In genomic region chr19:38669532-38669931, GRCh38 we compare ENCODE assay signal across 9 cellular contexts. TPM values are rescaled to one million over a fixed set of nuclear protein-coding genes. Genes with fewer than 3 reads are reported as not detected.
DNase-seq lines count a peak whose midpoint lies in the region; ATAC-seq and TF ChIP-seq lines count a peak whose summit lies in the region.
"Had no signal": no experiment of that assay in that cellular context is flagged by ENCODE, and none has a peak within 500 bp of the region (broad histone marks: within the 10 kb centered on the region; RNA-seq: fewer than 3 reads in every experiment).

No MANE protein-coding gene starts in this region.

- H3K4me3 ChIP-seq in Jurkat, Clone E6-1 (ENCODE audit: low read length): peak overlapping the region; percentile 28
- H3K4me3 ChIP-seq in hepatocyte: no peak overlapping the region

- no peak overlapping the region for H3K4me2 ChIP-seq in hepatocyte

- no peak overlapping the region for H2AFZ ChIP-seq in hepatocyte

- 90% methylated on average over 5 of the region's 5 CpGs for WGBS in hepatocyte (ENCODE audit: low lambda C conversion rate, missing lambda C conversion rate)

- TF ChIP-seq CTCF in hepatocyte (IDR thresholded peaks at IDR 0.05; ENCODE audit: poor library complexity): no peak
- no peak for TF ChIP-seq CTCF in GM13976 (IDR thresholded peaks at IDR 0.05; ENCODE audit: borderline replicate concordance, control extremely low read depth, extremely low read depth, insufficient read depth, missing control alignments)

- H3K4me3 Mint-ChIP-seq in stimulated activated memory B cell treated with anti-CD40 and anti-IgM and Interleukin-4, amounts not matched to agents 10 μg/mL and 1 μg/mL and 100 μg/mL, for 72 hours: peak overlapping the region; percentile 32

- peaks cover 30% of the 10 kb centered on the region for H3K36me3 Mint-ChIP-seq in stimulated activated memory B cell treated with anti-CD40 and anti-IgM and Interleukin-4, amounts not matched to agents 10 μg/mL and 1 μg/mL and 100 μg/mL, for 72 hours

- peak overlapping the region; percentile 85 for H3K27ac ChIP-seq in hepatocyte

- peak; percentile 68 for DNase-seq in Jurkat, Clone E6-1 (ENCODE audit: low read depth, low spot score)
- DNase-seq in UCSD-AML1 (lab: John Stamatoyannopoulos, UW; ENCODE audit: unreplicated experiment): peak; percentile 70
- DNase-seq in hepatocyte (ENCODE audit: low spot score): no peak
- DNase-seq in EL: no peak
- DNase-seq in NCI-H187 treated with DMSO at 0.1 percent for 48 hours (lab: John Stamatoyannopoulos, UW): no peak
- DNase-seq in GM13976 (ENCODE audit: low spot score): no peak
- DNase-seq: SHP77 treated with DMSO at 0.1 percent for 48 hours had no signal

- H3K27me3 Mint-ChIP-seq in stimulated activated memory B cell treated with anti-CD40 and anti-IgM and Interleukin-4, amounts not matched to agents 10 μg/mL and 1 μg/mL and 100 μg/mL, for 72 hours: no peaks in the 10 kb centered on the region

- peaks cover 92% of the 10 kb centered on the region for H3K79me2 ChIP-seq in hepatocyte

- peaks cover 12% of the 10 kb centered on the region for H4K20me1 ChIP-seq in hepatocyte (ENCODE audit: insufficient read depth, poor library complexity, severe bottlenecking)

- H3K9me3 ChIP-seq in hepatocyte (ENCODE audit: low read depth): no peaks in the 10 kb centered on the region

- H3K4me1 Mint-ChIP-seq in stimulated activated memory B cell treated with anti-CD40 and anti-IgM and Interleukin-4, amounts not matched to agents 10 μg/mL and 1 μg/mL and 100 μg/mL, for 72 hours: peaks cover 81% of the 10 kb centered on the region

- H3K9me3 Mint-ChIP-seq in stimulated activated memory B cell treated with anti-CD40 and anti-IgM and Interleukin-4, amounts not matched to agents 10 μg/mL and 1 μg/mL and 100 μg/mL, for 72 hours: no peaks in the 10 kb centered on the region

- no peaks in the 10 kb centered on the region for H3K36me3 ChIP-seq in hepatocyte (replicated peaks; ENCODE audit: insufficient read depth, low read depth)

- H3K27me3 ChIP-seq in hepatocyte: no peaks in the 10 kb centered on the region

- H3K9me2 ChIP-seq in hepatocyte (replicated peaks; ENCODE audit: insufficient read depth): no peaks in the 10 kb centered on the region

- in situ Hi-C loops in GM13976 (cut with MboI; ENCODE audit: low sequenced_read_pairs, unreplicated experiment): no loop called here

- no peak for ATAC-seq in stimulated activated memory B cell treated with anti-CD40 and anti-IgM and Interleukin-4, amounts not matched to agents 10 μg/mL and 1 μg/mL and 100 μg/mL, for 72 hours
- ATAC-seq in GM18909 (IDR thresholded peaks at IDR 0.05; ENCODE audit: poor library complexity, unreplicated experiment): no peak

- H3K4me1 ChIP-seq in hepatocyte (ENCODE audit: insufficient read depth): peaks cover 73% of the 10 kb centered on the region

- H3K27ac Mint-ChIP-seq in stimulated activated memory B cell treated with anti-CD40 and anti-IgM and Interleukin-4, amounts not matched to agents 10 μg/mL and 1 μg/mL and 100 μg/mL, for 72 hours: peak overlapping the region; percentile 80

RNA-seq across cellular contexts. Expression of gene ACTN4, which starts 22.1 kb away (rescaled TPM):
- polyA plus RNA-seq in Jurkat, Clone E6-1 (2012; ENCODE audit: insufficient read depth, insufficient read length): 222 TPM
- total RNA-seq in hepatocyte: 278 and 321 TPM in 2 replicates
- 54.4 and 59.3 TPM in 2 replicates for polyA plus RNA-seq in hepatocyte

RNA-seq across cellular contexts. Expression of gene EIF3K, which starts 50.5 kb away (rescaled TPM):
- 487 TPM for polyA plus RNA-seq in Jurkat, Clone E6-1 (2012; ENCODE audit: insufficient read depth, insufficient read length)
- 309 and 354 TPM in 2 replicates for total RNA-seq in hepatocyte
- 170 and 171 TPM in 2 replicates for polyA plus RNA-seq in hepatocyte

RNA-seq across cellular contexts. Expression of gene MAP4K1, which starts 51.8 kb away (rescaled TPM):
- polyA plus RNA-seq in Jurkat, Clone E6-1 (2012; ENCODE audit: insufficient read depth, insufficient read length): 79.4 TPM
- total RNA-seq in hepatocyte: 0.57 and 0.96 TPM in 2 replicates
- 2.6 and 4.5 TPM in 2 replicates for polyA plus RNA-seq in hepatocyte

Comparison
In these comparisons a context has a peak if more than half of its experiments do, and no peak if none do; other contexts are left out.
1. DNase-seq: peak in Jurkat, Clone E6-1 (single experiment) and UCSD-AML1 (single experiment); none in hepatocyte (single experiment), EL (single experiment), NCI-H187 treated with DMSO at 0.1 percent for 48 hours (single experiment) and GM13976 (single experiment).